8 cellular contexts compared by ENCODE assay signal in the genomic region with DNA sequence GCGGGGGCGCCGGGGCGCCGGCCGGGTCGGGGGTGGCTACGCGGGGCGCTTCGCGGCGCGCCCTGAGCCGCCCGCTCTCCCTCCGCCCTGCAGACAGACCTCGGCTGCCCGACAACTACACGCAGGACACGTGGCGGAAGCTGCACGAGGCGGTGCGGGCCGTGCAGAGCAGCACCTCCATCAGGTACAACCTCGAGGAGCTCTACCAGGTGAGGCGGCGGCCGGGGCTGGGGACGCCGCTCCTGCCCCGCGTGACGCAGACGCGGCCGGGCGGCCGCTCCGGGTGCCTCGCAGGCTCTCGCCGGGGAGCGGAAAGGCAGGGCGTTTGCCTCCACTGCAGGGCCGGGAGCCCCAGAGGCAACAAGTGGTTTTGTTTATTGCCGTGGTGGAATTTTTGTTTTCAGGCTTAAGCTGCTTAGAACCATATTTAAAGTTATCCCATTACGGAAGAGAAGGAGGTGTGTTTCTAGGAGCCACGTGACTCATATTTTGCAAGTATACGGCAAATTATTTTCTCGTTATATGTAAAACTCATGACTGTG. TPM values are rescaled to one million over a fixed set of nuclear protein-coding genes. Genes with fewer than 3 reads are reported as not detected.
A peak's percentile ranks its signal among the peaks of the same experiment; 100 is the strongest.
DNase-seq lines count a peak whose midpoint lies in the region; TF ChIP-seq lines count a peak whose summit lies in the region.

No MANE protein-coding gene starts in this region.

- H3K36me3 ChIP-seq in brain microvascular endothelial cell (replicated peaks), result peaks cover 20% of the 10 kb centered on the region

- peaks cover 2% of the 10 kb centered on the region for H3K79me1 ChIP-seq in H9 (ENCODE audit: insufficient read depth, low read depth, low read length, poor library complexity, severe bottlenecking)

- H2AFZ ChIP-seq in H9 (ENCODE audit: low read length), result no peak overlapping the region

- H3K23ac ChIP-seq in H9 (ENCODE audit: insufficient read length, low read depth, low read length), result no peak overlapping the region

- no peaks in the 10 kb centered on the region for H4K20me1 ChIP-seq in H9 (ENCODE audit: control insufficient read depth, insufficient read depth, insufficient read length)

- H2BK12ac ChIP-seq in H9 (ENCODE audit: insufficient read length, low read depth, low read length), result no peak overlapping the region

- H3K9ac ChIP-seq in H9 (ENCODE audit: extremely low read depth, insufficient read length, low read length), result peak overlapping the region; percentile 74

- no peaks in the 10 kb centered on the region for H3K4me1 ChIP-seq in H9 (ENCODE audit: insufficient read depth, low read length)

- H3K27me3 Mint-ChIP-seq in H9 (ENCODE audit: low read depth) (no peaks in the 10 kb centered on the region), immature natural killer cell (ENCODE audit: low read depth in 3 of 3) (peaks cover 0 to 11% (median 0%) of the 10 kb centered on the region in 3 donors)

- DNase-seq in GM10266 (ENCODE audit: extremely low spot score) (peak; percentile 74), H9 (peak; percentile 72), M059J (ENCODE audit: low read depth) (peak; percentile 59), UCSD-AML1 (lab: John Stamatoyannopoulos, UW; ENCODE audit: unreplicated experiment) (peak; percentile 54), brain microvascular endothelial cell (peak; percentile 20), immature natural killer cell (peak; percentile 71 to 72 (median 72)), NCI-H128 (lab: John Stamatoyannopoulos, UW; ENCODE audit: unreplicated experiment) (no peak)
- DNase-seq in stimulated activated CD4-positive, alpha-beta T cell treated with anti-CD3 and anti-CD28 coated beads, Interleukin-12 subunit alpha, Interleukin-12 subunit beta, amount 100 ng/mL, for 48 hours (ENCODE audit: low read depth in 2 of 3, low spot score in 1 of 3), result peak; percentile 42 to 65 (median 56)

- no peak overlapping the region for H4K5ac ChIP-seq in H9 (ENCODE audit: insufficient read length, low read depth, low read length)

- no peak overlapping the region for H2BK15ac ChIP-seq in H9 (ENCODE audit: low read depth, low read length)

- H4K91ac ChIP-seq in H9 (ENCODE audit: insufficient read length, low read depth, low read length), result no peak overlapping the region

- H3K27me3 ChIP-seq in H9 (ENCODE audit: insufficient read depth, low read length) (no peaks in the 10 kb centered on the region), brain microvascular endothelial cell (replicated peaks) (no peaks in the 10 kb centered on the region)

- H3K4me2 ChIP-seq in H9 (ENCODE audit: insufficient read depth, insufficient read length, low read length), result peak overlapping the region; percentile 66

- H3T11ph ChIP-seq in H9 (ENCODE audit: low read length), result no peak overlapping the region

- H2BK120ac ChIP-seq in H9 (ENCODE audit: low read depth, low read length, poor library complexity, severe bottlenecking), result no peak overlapping the region

- peaks cover 26 to 40% of the 10 kb centered on the region in 2 experiments for H3K4me1 Mint-ChIP-seq in H9
- peaks cover 33 to 47% of the 10 kb centered on the region in 2 donors for H3K4me1 Mint-ChIP-seq in immature natural killer cell

- no peaks in the 10 kb centered on the region for H3K9me3 Mint-ChIP-seq in H9
- H3K9me3 Mint-ChIP-seq in immature natural killer cell, result no peaks in the 10 kb centered on the region

- H3K4me3 ChIP-seq in brain microvascular endothelial cell (ENCODE audit: low read depth, low read length), result peak overlapping the region; percentile 89

- in situ Hi-C loops in brain microvascular endothelial cell (cut with HindIII; ENCODE audit: low pct_ligation_motif_present, low sequenced_read_pairs), result no loop called here

- peak overlapping the region; percentile 87; the same call in 1 of the 2 replicates for H3K14ac ChIP-seq in H9 (ENCODE audit: insufficient read depth, low read length)

- H2BK20ac ChIP-seq in H9 (ENCODE audit: low read depth, low read length, poor library complexity, severe bottlenecking), result no peak overlapping the region

- peak overlapping the region in 1 of 3 experiments; percentile 34; a peak in 1 of 7 replicates for H3K27ac Mint-ChIP-seq in H9
- H3K27ac Mint-ChIP-seq in immature natural killer cell, result peak overlapping the region; percentile 72 to 89 (median 84)

- no peaks in the 10 kb centered on the region for H3K9me3 ChIP-seq in H9 (ENCODE audit: control insufficient read depth, low read depth, low read length)

- no peak overlapping the region; the same call in 1 of the 2 replicates for H3K4ac ChIP-seq in H9 (ENCODE audit: low read depth, low read length)

- H3K27ac ChIP-seq in H9 (ENCODE audit: insufficient read length, low read depth, low read length) (no peak overlapping the region), brain microvascular endothelial cell (peak overlapping the region; percentile 99)

- peak overlapping the region; percentile 77 for H3K18ac ChIP-seq in H9 (ENCODE audit: insufficient read length, low read depth, low read length)

- TF ChIP-seq CTCF in GM10266 (IDR thresholded peaks at IDR 0.05; ENCODE audit: control insufficient read depth, insufficient read depth, low read depth, missing control alignments), result no peak
- TF ChIP-seq CTCF in H9 (conservative IDR thresholded peaks at IDR 0.05), result no peak
- no peak for TF ChIP-seq CTCF in brain microvascular endothelial cell (IDR thresholded peaks at IDR 0.05; ENCODE audit: low read depth, low read length, missing control alignments)

- H3K4me3 Mint-ChIP-seq in H9, result peak overlapping the region; percentile 73 to 91
- peak overlapping the region; percentile 80 to 89 (median 82) for H3K4me3 Mint-ChIP-seq in immature natural killer cell

- H3K79me2 ChIP-seq in H9 (ENCODE audit: insufficient read depth, low read length), result peaks cover 64% of the 10 kb centered on the region

- WGBS in H9 (ENCODE audit: extremely low coverage, insufficient read length, low lambda C conversion rate), result no CpG with 5 or more reads among the region's 52 CpGs

- H3K23me2 ChIP-seq in H9 (ENCODE audit: insufficient read length, low read depth, low read length, poor library complexity, severe bottlenecking), result peaks cover 6% of the 10 kb centered on the region

- no peak overlapping the region for H3K56ac ChIP-seq in H9 (ENCODE audit: insufficient read length, low read depth, low read length)

- no peak overlapping the region for H2AK5ac ChIP-seq in H9 (ENCODE audit: insufficient read length, low read length)

- H3K36me3 Mint-ChIP-seq in H9 (ENCODE audit: insufficient read depth in 1 of 3, low read depth in 3 of 3), result peaks cover 36 to 44% (median 42%) of the 10 kb centered on the region in 3 experiments
- peaks cover 6 to 7% (median 7%) of the 10 kb centered on the region in 3 donors for H3K36me3 Mint-ChIP-seq in immature natural killer cell

- no peak overlapping the region for H2BK5ac ChIP-seq in H9 (ENCODE audit: insufficient read length, low read length)

- no peak overlapping the region for H4K8ac ChIP-seq in H9 (replicated peaks; ENCODE audit: insufficient read length, low read depth, low read length)

RNA-seq across cellular contexts. Expression of gene CUL4A, which starts 0.5 kb away (rescaled TPM):
- 94.7 and 97.9 TPM in 2 replicates for total RNA-seq in H9 (2021)
- total RNA-seq in M059J (2014; rRNA removed; shearing (Covaris generic)), result 74.6 and 83.9 TPM in 2 replicates
- 10 to 100 TPM; 27.8 to 56.4 (median 53.3) TPM for polyA plus RNA-seq in immature natural killer cell

RNA-seq across cellular contexts. Expression of gene PCID2, which starts 1.5 kb away (rescaled TPM):
- total RNA-seq in H9 (2021), result 62.3 and 66.0 TPM in 2 replicates
- 50.3 and 73.8 TPM in 2 replicates for total RNA-seq in M059J (2014; rRNA removed; shearing (Covaris generic))
- 10 to 100 TPM; 47.8 to 63.2 (median 60.2) TPM for polyA plus RNA-seq in immature natural killer cell

RNA-seq across cellular contexts. Expression of gene PROZ, which starts 51.5 kb away (rescaled TPM):
- not detected in 2 replicates for total RNA-seq in H9 (2021)
- not detected in 2 replicates for total RNA-seq in M059J (2014; rRNA removed; shearing (Covaris generic))
- not detected for polyA plus RNA-seq in immature natural killer cell
